1 cellular context compared by ENCODE assay signal in genomic region chr6:147782302-147782701, GRCh38.
TF ChIP-seq lines count a peak whose summit lies in the region.

No MANE protein-coding gene starts in this region.

TF ChIP-seq in WTC11, 78 proteins besides CTCF, POLR2A, EP300 and RAD21 (continued from another document):
- TF ChIP-seq ATF6 (CRISPR knock-in tag; IDR thresholded peaks at IDR 0.05) (no peak), ZNF232 (CRISPR knock-in tag; IDR thresholded peaks at IDR 0.05) (no peak), ZNF138 (CRISPR knock-in tag; conservative IDR thresholded peaks at IDR 0.05) (no peak), RELA (CRISPR knock-in tag; IDR thresholded peaks at IDR 0.05; ENCODE audit: borderline replicate concordance) (no peak), ZNF423 (CRISPR knock-in tag; IDR thresholded peaks at IDR 0.05) (no peak), FOXP4 (CRISPR knock-in tag; IDR thresholded peaks at IDR 0.05) (no peak), NFYB (CRISPR knock-in tag; conservative IDR thresholded peaks at IDR 0.05; ENCODE audit: low read depth) (no peak), FOXP1 (CRISPR knock-in tag; IDR thresholded peaks at IDR 0.05; ENCODE audit: borderline replicate concordance) (no peak)
